In the genomic region with DNA sequence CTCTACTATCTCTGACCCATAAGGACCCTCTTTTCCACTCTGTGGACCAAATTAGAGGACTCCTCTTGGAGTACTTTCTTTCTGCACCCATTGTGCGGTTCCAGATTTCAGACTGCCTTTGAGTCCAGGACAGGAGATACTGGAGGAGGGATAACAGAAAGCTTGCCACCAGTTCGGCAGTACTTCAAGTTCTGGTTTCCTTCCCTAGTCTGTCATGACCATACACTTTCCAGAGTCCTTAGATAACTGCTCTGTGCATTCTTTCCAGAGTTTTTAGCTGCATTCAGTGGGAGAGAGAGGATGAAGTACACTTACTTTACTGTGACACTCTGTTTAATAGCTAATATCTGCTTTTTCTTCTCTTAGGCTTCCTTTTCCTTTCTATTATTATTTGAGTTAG, we compare ENCODE assay signal across 17 cellular contexts. TPM values are rescaled to one million over a fixed set of nuclear protein-coding genes. Genes with fewer than 3 reads are reported as not detected.
DNase-seq lines count a peak whose midpoint lies in the region; TF ChIP-seq lines count a peak whose summit lies in the region.
"Had no signal": no experiment of that assay in that cellular context is flagged by ENCODE, and none has a peak within 500 bp of the region (broad histone marks: within the 10 kb centered on the region; RNA-seq: fewer than 3 reads in every experiment).

No MANE protein-coding gene starts in this region.

- TF ChIP-seq POLR2A in sigmoid colon (IDR thresholded peaks at IDR 0.05) = no peak

- H3K9me3 ChIP-seq in left ventricle myocardium inferior (replicated peaks) = no peaks in the 10 kb centered on the region
- H3K9me3 ChIP-seq in sigmoid colon = no peaks in the 10 kb centered on the region
- H3K9me3 ChIP-seq: BE2C had no signal

- TF ChIP-seq CTCF in fibroblast of the aortic adventitia (IDR thresholded peaks at IDR 0.05; ENCODE audit: insufficient read depth, low read length) = no peak
- TF ChIP-seq CTCF in left ventricle myocardium inferior (IDR thresholded peaks at IDR 0.05; ENCODE audit: borderline replicate concordance) = no peak
- no peak for TF ChIP-seq CTCF in sigmoid colon (IDR thresholded peaks at IDR 0.05)

- no peak overlapping the region for H3K27ac Mint-ChIP-seq in activated T-cell treated with anti-CD3 and anti-CD28 coated beads, Interleukin-2, amount 50 U/mL, for 24 hours
- H3K27ac Mint-ChIP-seq: CD4-positive, CD25-positive, alpha-beta regulatory T cell; CD8-positive, alpha-beta memory T cell; GM23338 had no signal

- H3K36me3 ChIP-seq in left ventricle myocardium inferior (no peaks in the 10 kb centered on the region), sigmoid colon (no peaks in the 10 kb centered on the region)
- H3K36me3 ChIP-seq: BE2C had no signal

- intact Hi-C loops in left ventricle myocardium inferior (cut with micrococcal nuclease) = no loop called here
- intact Hi-C loops in sigmoid colon (cut with DNase I) = no loop called here

- H3K4me3 ChIP-seq in fibroblast of the aortic adventitia (ENCODE audit: low read depth, low read length) = no peak overlapping the region
- H3K4me3 ChIP-seq in left ventricle myocardium inferior = no peak overlapping the region
- H3K4me3 ChIP-seq in sigmoid colon = no peak overlapping the region
- H3K4me3 ChIP-seq: GM23338 had no signal

- H3K4me1 ChIP-seq in left ventricle myocardium inferior (peaks cover 14% of the 10 kb centered on the region), sigmoid colon (peaks cover 0 to 18% (median 10%) of the 10 kb centered on the region in 4 donors)
- H3K4me1 ChIP-seq: BE2C had no signal

- peak in 1 of 4 donors; percentile 11 for TF ChIP-seq EP300 in sigmoid colon (IDR thresholded peaks at IDR 0.05)

- no peaks in the 10 kb centered on the region for H3K27me3 ChIP-seq in left ventricle myocardium inferior (ENCODE audit: low read depth)
- H3K27me3 ChIP-seq in sigmoid colon = no peaks in the 10 kb centered on the region
- H3K27me3 ChIP-seq: BE2C had no signal

- H3K36me3 Mint-ChIP-seq in activated T-cell treated with anti-CD3 and anti-CD28 coated beads, Interleukin-2, amount 50 U/mL, for 24 hours (ENCODE audit: low read depth) = no peaks in the 10 kb centered on the region
- H3K36me3 Mint-ChIP-seq: CD4-positive, CD25-positive, alpha-beta regulatory T cell; CD8-positive, alpha-beta memory T cell had no signal

- H3K27me3 Mint-ChIP-seq in activated T-cell treated with anti-CD3 and anti-CD28 coated beads, Interleukin-2, amount 50 U/mL, for 24 hours = no peaks in the 10 kb centered on the region

- 88 to 96% methylated on average over 2 of the region's 2 CpGs for WGBS in sigmoid colon, 2 donors

- DNase-seq in amniotic epithelial cell (ENCODE audit: low read depth) (peak; percentile 32), fibroblast of the aortic adventitia (ENCODE audit: low read depth) (peak; percentile 37), left ventricle myocardium inferior (no peak), sigmoid colon (no peak), DMS79 treated with DMSO at 0.1 percent for 48 hours (lab: John Stamatoyannopoulos, UW) (no peak), kidney glomerular epithelial cell (lab: John Stamatoyannopoulos, UW) (no peak)
- no peak for DNase-seq in activated T-cell treated with anti-CD3 and anti-CD28 coated beads, Interleukin-2, amount 50 U/mL, for 24 hours
- DNase-seq: ACHN; BE2C; C1 segment of cervical spinal cord; CD4-positive, CD25-positive, alpha-beta regulatory T cell; CD8-positive, alpha-beta memory T cell; COR-L47; DMS 273 treated with DMSO at 0.1 percent for 48 hours; DMS53; HCEC 1CT had no signal

- peak overlapping the region; percentile 6 for H3K27ac ChIP-seq in left ventricle myocardium inferior (replicated peaks)
- H3K27ac ChIP-seq in sigmoid colon = peak overlapping the region in 3 of 4 donors; percentile 13 to 67 (median 64)

- H3K4me1 Mint-ChIP-seq in activated T-cell treated with anti-CD3 and anti-CD28 coated beads, Interleukin-2, amount 50 U/mL, for 24 hours (ENCODE audit: low read depth) = no peaks in the 10 kb centered on the region
- H3K4me1 Mint-ChIP-seq: CD4-positive, CD25-positive, alpha-beta regulatory T cell; CD8-positive, alpha-beta memory T cell had no signal

- H3K4me3 Mint-ChIP-seq in activated T-cell treated with anti-CD3 and anti-CD28 coated beads, Interleukin-2, amount 50 U/mL, for 24 hours = no peak overlapping the region
- H3K4me3 Mint-ChIP-seq: CD4-positive, CD25-positive, alpha-beta regulatory T cell; CD8-positive, alpha-beta memory T cell; GM23338 had no signal

- no peaks in the 10 kb centered on the region for H3K9me3 Mint-ChIP-seq in activated T-cell treated with anti-CD3 and anti-CD28 coated beads, Interleukin-2, amount 50 U/mL, for 24 hours
- H3K9me3 Mint-ChIP-seq: CD8-positive, alpha-beta memory T cell; GM23338 had no signal

RNA-seq across cellular contexts. Expression of gene OSBPL8, which starts 54.8 kb away (rescaled TPM):
- total RNA-seq in fibroblast of the aortic adventitia (ENCODE audit: low replicate concordance) (133 and 243 TPM in 2 replicates), left ventricle myocardium inferior (28.9 TPM), sigmoid colon (10 to 100 TPM; 44.8 to 64.3 (median 52.3) TPM)
- polyA plus RNA-seq in sigmoid colon = 10 to 100 TPM in 2 of 3 donors, 1 to 10 TPM in 1; 7.6 to 11.1 (median 10.8) TPM

Comparison
In these comparisons a context has a peak if more than half of its experiments do, and no peak if none do; other contexts are left out.
1. DNase-seq: peak in amniotic epithelial cell (single experiment) and fibroblast of the aortic adventitia (single experiment); none in left ventricle myocardium inferior (single experiment), sigmoid colon (single experiment), DMS79 treated with DMSO at 0.1 percent for 48 hours (single experiment), activated T-cell treated with anti-CD3 and anti-CD28 coated beads, Interleukin-2, amount 50 U/mL, for 24 hours (single experiment) and kidney glomerular epithelial cell (single experiment).